27 cellular contexts compared by ENCODE assay signal in the genomic region with DNA sequence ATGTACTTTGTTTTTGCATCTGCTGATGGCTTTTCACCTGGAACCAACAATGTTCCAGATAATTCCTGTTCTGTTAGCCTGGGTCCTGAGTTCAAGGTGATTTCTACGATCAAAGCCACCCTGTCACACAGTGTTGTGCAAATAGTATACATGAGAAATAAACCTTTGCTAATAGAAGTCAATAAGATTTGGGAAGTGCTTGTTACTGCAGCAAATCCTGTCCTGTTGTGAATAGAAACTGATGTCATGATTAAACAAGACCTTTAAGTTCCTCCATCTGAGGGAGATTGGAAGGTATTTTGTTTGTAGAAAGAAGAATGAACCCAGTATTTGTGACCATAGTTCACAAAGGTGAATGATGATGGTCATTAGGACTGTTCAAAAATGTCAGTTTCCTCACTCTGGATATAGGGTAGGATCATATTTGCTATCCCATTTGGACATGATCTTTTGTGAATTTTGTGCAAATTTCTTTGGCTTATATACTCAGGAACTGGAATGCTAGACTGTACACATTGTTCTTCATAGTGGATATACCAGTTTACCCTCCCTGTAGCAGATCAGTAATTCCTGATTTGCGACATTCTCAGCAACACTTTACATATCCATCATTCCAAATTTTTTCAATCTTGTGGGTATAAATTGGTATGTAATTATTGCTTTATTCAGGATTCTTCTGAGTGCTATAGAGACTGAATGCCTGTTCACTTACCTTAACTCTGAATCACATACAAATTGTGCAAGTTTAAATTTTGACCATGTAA.
"Had no signal": no experiment of that assay in that cellular context is flagged by ENCODE, and none has a peak within 500 bp of the region (broad histone marks: within the 10 kb centered on the region; RNA-seq: fewer than 3 reads in every experiment).

No MANE protein-coding gene starts in this region.

- H3K36me3 ChIP-seq: ascending aorta, cardiac muscle cell had no signal

- DNase-seq: activated CD4-positive, alpha-beta T cell treated with anti-CD3 and anti-CD28 coated beads for 48 hours; activated CD4-positive, alpha-beta T cell treated with anti-CD3 and anti-CD28 coated beads, Interleukin-2, amount 50 U/mL, for 4 hours; activated CD4-positive, CD25-positive, alpha-beta regulatory T cell treated with anti-CD3 and anti-CD28 coated beads, Interleukin-2, amount 50 U/mL, for 72 hours; activated CD8-positive, alpha-beta memory T cell treated with anti-CD3 and anti-CD28 coated beads, Interleukin-2, amount 50 U/mL, for 48 hours; activated CD8-positive, alpha-beta T cell treated with anti-CD3 and anti-CD28 coated beads, Interleukin-2, amount 10 ng/mL, durations not matched to agents 7 days and 5 days; activated effector memory CD4-positive, alpha-beta T cell treated with anti-CD3 and anti-CD28 coated beads, Interleukin-2, amount 50 U/mL, for 16 hours; activated naive CD4-positive, alpha-beta T cell treated with Interleukin-2 at 50 U/mL for 16 hours; activated naive CD8-positive, alpha-beta T cell treated with anti-CD3 and anti-CD28 coated beads, Interleukin-2, amount 50 U/mL, for 24 hours; activated T-cell treated with anti-CD3 and anti-CD28 coated beads, Interleukin-2, amount 50 U/mL, for 1 hour; amniotic stem cell; MM.1S; NCI-H1105 treated with DMSO at 0.1 percent for 48 hours; NCI-H1436 treated with DMSO at 0.1 percent for 48 hours; NCI-H187; NCI-H2081 treated with DMSO at 0.1 percent for 48 hours; NCI-H446; NCI-H524; SHP77 treated with DMSO at 0.1 percent for 48 hours had no signal

- H3K4me3 Mint-ChIP-seq: activated CD8-positive, alpha-beta T cell treated with anti-CD3 and anti-CD28 coated beads, Interleukin-2, amount 10 ng/mL, durations not matched to agents 7 days and 5 days; activated naive CD8-positive, alpha-beta T cell treated with anti-CD3 and anti-CD28 coated beads, Interleukin-2, amount 50 U/mL, for 24 hours; activated T-helper 1 cell treated with anti-CD3 and anti-CD28 coated beads, Interleukin-12 subunit alpha, Interleukin-12 subunit beta, Interleukin-2, Interleukin-4 antibody, amounts not matched to agents 30 ng/mL and 10 ng/mL and 1 ng/mL, durations not matched to agents 14 hours and 24 hours and 36 hours; brain; T-helper 1 cell treated with Interleukin-12 subunit alpha and Interleukin-12 subunit beta and Interleukin-4 antibody, amounts not matched to agents 30 μg/mL and 1 μg/mL, for 36 hours; WTC11 had no signal

- ATAC-seq: activated CD8-positive, alpha-beta T cell treated with anti-CD3 and anti-CD28 coated beads, Interleukin-2, amount 10 ng/mL, durations not matched to agents 7 days and 5 days; activated naive CD4-positive, alpha-beta T cell treated with anti-CD3 and anti-CD28 coated beads, Interleukin-2, amount 50 U/mL, for 72 hours; activated naive CD8-positive, alpha-beta T cell treated with anti-CD3 and anti-CD28 coated beads, Interleukin-2, amount 50 U/mL, for 24 hours; WTC11 had no signal

- H3K27me3 Mint-ChIP-seq: activated naive CD8-positive, alpha-beta T cell treated with anti-CD3 and anti-CD28 coated beads, Interleukin-2, amount 50 U/mL, for 24 hours had no signal

- H3K4me1 Mint-ChIP-seq: activated naive CD8-positive, alpha-beta T cell treated with anti-CD3 and anti-CD28 coated beads, Interleukin-2, amount 50 U/mL, for 24 hours; WTC11 had no signal

- H3K27ac Mint-ChIP-seq: activated CD8-positive, alpha-beta T cell treated with anti-CD3 and anti-CD28 coated beads, Interleukin-2, amount 10 ng/mL, durations not matched to agents 7 days and 5 days; activated naive CD4-positive, alpha-beta T cell treated with anti-CD3 and anti-CD28 coated beads, Interleukin-2, amount 50 U/mL, for 72 hours; activated naive CD8-positive, alpha-beta T cell treated with anti-CD3 and anti-CD28 coated beads, Interleukin-2, amount 50 U/mL, for 24 hours; activated T-helper 1 cell treated with anti-CD3 and anti-CD28 coated beads, Interleukin-12 subunit alpha, Interleukin-12 subunit beta, Interleukin-2, Interleukin-4 antibody, amounts not matched to agents 30 ng/mL and 10 ng/mL and 1 ng/mL, durations not matched to agents 14 hours and 24 hours and 36 hours; brain; T-helper 1 cell treated with Interleukin-12 subunit alpha and Interleukin-12 subunit beta and Interleukin-4 antibody, amounts not matched to agents 30 μg/mL and 1 μg/mL, for 36 hours; WTC11 had no signal

- H3K9me3 Mint-ChIP-seq: activated naive CD4-positive, alpha-beta T cell treated with anti-CD3 and anti-CD28 coated beads, Interleukin-2, amount 50 U/mL, for 72 hours; activated naive CD8-positive, alpha-beta T cell treated with anti-CD3 and anti-CD28 coated beads, Interleukin-2, amount 50 U/mL, for 24 hours; activated T-helper 1 cell treated with anti-CD3 and anti-CD28 coated beads, Interleukin-12 subunit alpha, Interleukin-12 subunit beta, Interleukin-2, Interleukin-4 antibody, amounts not matched to agents 30 ng/mL and 10 ng/mL and 1 ng/mL, durations not matched to agents 14 hours and 24 hours and 36 hours; brain; T-helper 1 cell treated with Interleukin-12 subunit alpha and Interleukin-12 subunit beta and Interleukin-4 antibody, amounts not matched to agents 30 μg/mL and 1 μg/mL, for 36 hours; WTC11 had no signal

- FAIRE-seq: RCC 7860 had no signal

- H3K27me3 ChIP-seq: ascending aorta, cardiac muscle cell had no signal

- H3K36me3 Mint-ChIP-seq: activated naive CD4-positive, alpha-beta T cell treated with anti-CD3 and anti-CD28 coated beads, Interleukin-2, amount 50 U/mL, for 72 hours; brain; WTC11 had no signal

- H3K27ac ChIP-seq: ascending aorta, cardiac muscle cell, KMS-11 had no signal

- H3K4me2 ChIP-seq: KMS-11 had no signal

- H3K9me3 ChIP-seq: ascending aorta had no signal

- H3K9ac ChIP-seq: KMS-11 had no signal

- H3K4me1 ChIP-seq: ascending aorta had no signal

- H3K4me3 ChIP-seq: ascending aorta, cardiac muscle cell had no signal
